Comparison of ENCODE assay signal across 8 cellular contexts in genomic region chr6:133553652-133554051, GRCh38.
DNase-seq lines count a peak whose midpoint lies in the region; ATAC-seq, FAIRE-seq and TF ChIP-seq lines count a peak whose summit lies in the region.

No MANE protein-coding gene starts in this region.

- H2AFZ ChIP-seq in GM12878 (ENCODE audit: control insufficient read depth, low read depth, low read length): no peak overlapping the region

- no peak for FAIRE-seq in GM12878 (lab: Jason Lieb, UNC)

- POLR2A ChIA-PET in GM12878 (lab: Charles Lee): no interaction called here

- intact Hi-C loops in Right ventricle myocardium inferior (cut with DNase I): loop anchor here (2.0 to 5.0 kb wide), 3 partner anchors 311 to 723 kb away; partner anchors contain the start of gene EYA4
- intact Hi-C loops in GM12878 (cut with micrococcal nuclease; ENCODE audit: unreplicated experiment): loop anchor here (2.0 to 10.0 kb wide), 4 partner anchors 269 to 723 kb away; no protein-coding TSS in a partner anchor
- intact Hi-C loops in testis (cut with DNase I; ENCODE audit: low total_unique reads): no loop called here

- H3K27me3 ChIP-seq in cardiac muscle cell: no peaks in the 10 kb centered on the region
- H3K27me3 ChIP-seq in GM12878 (replicated peaks in 1 of 2; ENCODE audit: control insufficient read depth in 2 of 2, insufficient read depth in 2 of 2, low read length in 1 of 2): peaks cover 0 to 2% of the 10 kb centered on the region in 2 experiments; a peak in 1 of 4 replicates
- H3K27me3 ChIP-seq in kidney epithelial cell (ENCODE audit: control insufficient read depth, insufficient read depth, low read length): no peaks in the 10 kb centered on the region
- H3K27me3 ChIP-seq in testis: no peaks in the 10 kb centered on the region

- in situ Hi-C loops in GM12878 (cut with MboI): loop anchor here (10.0 to 25.0 kb wide), 3 partner anchors 369 to 589 kb away; no protein-coding TSS in a partner anchor

- CTCF ChIA-PET in GM12878 (lab: Yijun Ruan, JAX): no interaction called here

- TF ChIP-seq POLR2A in GM12878 (IDR thresholded peaks at IDR 0.05; ENCODE audit: low read depth, low read length) (no peak), testis (IDR thresholded peaks at IDR 0.05) (no peak)

- H3K4me1 ChIP-seq in cardiac muscle cell (ENCODE audit: low read depth) (peaks cover 16% of the 10 kb centered on the region), GM12878 (ENCODE audit: control insufficient read depth, insufficient read depth, low read length) (no peaks in the 10 kb centered on the region), testis (no peaks in the 10 kb centered on the region)

- no peak for TF ChIP-seq EP300 in GM12878 (IDR thresholded peaks at IDR 0.05; ENCODE audit: borderline replicate concordance in 1 of 2, control insufficient read depth in 1 of 2, low read depth in 2 of 2, low read length in 2 of 2)

- H3K27ac ChIP-seq in cardiac muscle cell: no peak overlapping the region
- no peak overlapping the region for H3K27ac ChIP-seq in GM12878 (ENCODE audit: control insufficient read depth, insufficient read depth)
- no peak overlapping the region for H3K27ac ChIP-seq in testis

- peak; percentile 64 for TF ChIP-seq RAD21 in GM12878 (IDR thresholded peaks at IDR 0.05; ENCODE audit: insufficient read depth, low read depth, low read length)

- no peaks in the 10 kb centered on the region for H4K20me1 ChIP-seq in GM12878 (ENCODE audit: control insufficient read depth, insufficient read depth)

- SMC1A ChIA-PET in GM12878 (lab: Charles Lee; ENCODE audit: uncharacterized antibody, unreplicated experiment): no interaction called here

- H3K36me3 ChIP-seq in cardiac muscle cell (no peaks in the 10 kb centered on the region), GM12878 (ENCODE audit: control insufficient read depth in 2 of 2, insufficient read depth in 2 of 2, low read length in 1 of 2) (no peaks in the 10 kb centered on the region), kidney epithelial cell (ENCODE audit: control insufficient read depth, insufficient read depth, low read length) (no peaks in the 10 kb centered on the region), testis (ENCODE audit: low read depth, missing control alignments) (no peaks in the 10 kb centered on the region)

- DNase-seq in cardiac muscle cell (ENCODE audit: low read depth in 1 of 2, low spot score in 1 of 2) (peak; percentile 76 to 83), Right ventricle myocardium inferior (ENCODE audit: missing footprints) (no peak), NCI-H524 treated with DMSO at 0.1 percent for 48 hours (lab: John Stamatoyannopoulos, UW) (peak; percentile 39), GM12878 (ENCODE audit: low read depth, low spot score) (no peak), kidney epithelial cell (ENCODE audit: low read depth) (no peak), testis (peak; percentile 75), NK-92 (lab: John Stamatoyannopoulos, UW; ENCODE audit: unreplicated experiment) (no peak)

- ATAC-seq in Right ventricle myocardium inferior: no peak
- peak; percentile 57 for ATAC-seq in HG02870 (IDR thresholded peaks at IDR 0.05; ENCODE audit: unreplicated experiment)
- ATAC-seq in GM12878: peak; percentile 79

- no peaks in the 10 kb centered on the region for H3K9me3 ChIP-seq in cardiac muscle cell (ENCODE audit: low read depth)
- H3K9me3 ChIP-seq in GM12878 (replicated peaks; ENCODE audit: control insufficient read depth, insufficient read depth, low read length): no peaks in the 10 kb centered on the region
- no peaks in the 10 kb centered on the region for H3K9me3 ChIP-seq in testis

- no peak overlapping the region for H3K9ac ChIP-seq in GM12878 (ENCODE audit: control insufficient read depth, insufficient read depth, low read length)

- no peaks in the 10 kb centered on the region for H3K79me2 ChIP-seq in GM12878 (ENCODE audit: control insufficient read depth, insufficient read depth, low read length)

- no peak overlapping the region for H3K4me2 ChIP-seq in GM12878 (ENCODE audit: control insufficient read depth, insufficient read depth)

- BruUV-seq in GM12878 (replicated peaks; lab: Mats Ljungman, UMichigan): no TSS peak

- H3K4me3 ChIP-seq in cardiac muscle cell (no peak overlapping the region), GM12878 (no peak overlapping the region), kidney epithelial cell (ENCODE audit: low read depth, low read length) (no peak overlapping the region), testis (no peak overlapping the region)

- TF ChIP-seq CTCF in cardiac muscle cell (IDR thresholded peaks at IDR 0.05; ENCODE audit: low read depth, low read length) (peak; percentile 62), GM12878 (IDR thresholded peaks at IDR 0.05 in 2 of 3, conservative IDR thresholded peaks at IDR 0.05 in 1 of 3; ENCODE audit: control insufficient read depth in 2 of 3, extremely low read depth in 1 of 3, insufficient read depth in 1 of 3, low read depth in 3 of 3, low read length in 3 of 3) (peak; percentile 43 to 62 (median 58); a peak in 5 of 6 replicates), kidney epithelial cell (IDR thresholded peaks at IDR 0.05; ENCODE audit: insufficient read depth, low read length, poor library complexity, severe bottlenecking) (peak; percentile 55), testis (IDR thresholded peaks at IDR 0.05) (peak; percentile 48 to 65 (median 50))

- RAD21 ChIA-PET in GM12878 (lab: Charles Lee; ENCODE audit: unreplicated experiment): no interaction called here

- WGBS in GM12878 (ENCODE audit: insufficient coverage, insufficient replicate concordance, low lambda C conversion rate, missing lambda C conversion rate): 0% methylated on average over 4 of the region's 4 CpGs
- 14 to 39% methylated on average over 4 of the region's 4 CpGs for WGBS in testis, 2 donors

TF ChIP-seq in GM12878, 131 proteins besides CTCF, POLR2A, EP300 and RAD21:
- peak; percentile 55; the same call in 1 of the 2 replicates for TF ChIP-seq SMC3 (IDR thresholded peaks at IDR 0.05; ENCODE audit: borderline replicate concordance, low read length)
- no peak for TF ChIP-seq KDM1A (IDR thresholded peaks at IDR 0.05; ENCODE audit: borderline replicate concordance)

Comparison
In these comparisons a context has a peak if more than half of its experiments do, and no peak if none do; other contexts are left out.
1. DNase-seq: peak in cardiac muscle cell (2 of 2), NCI-H524 treated with DMSO at 0.1 percent for 48 hours (single experiment) and testis (single experiment); none in Right ventricle myocardium inferior (single experiment), GM12878 (single experiment), kidney epithelial cell (single experiment) and NK-92 (single experiment).
2. Peak in every context shown above with its lines, with median percentiles within 50 percentile points of each other: CTCF ChIP-seq.